In genomic region chr7:32204361-32205018, GRCh38 we compare ENCODE assay signal across 8 cellular contexts.
DNase-seq lines count a peak whose midpoint lies in the region; ATAC-seq and TF ChIP-seq lines count a peak whose summit lies in the region.

No MANE protein-coding gene starts in this region.

- TF ChIP-seq CTCF in GM12872 (IDR thresholded peaks at IDR 0.05; ENCODE audit: insufficient read depth, low read depth, low read length) (peak; percentile 76), left ventricle myocardium inferior (IDR thresholded peaks at IDR 0.05; ENCODE audit: borderline replicate concordance) (peak; percentile 86)

- H3K36me3 ChIP-seq in left ventricle myocardium inferior = no peaks in the 10 kb centered on the region

- no peaks in the 10 kb centered on the region for H3K9me3 ChIP-seq in left ventricle myocardium inferior (replicated peaks)

- intact Hi-C loops in left ventricle myocardium inferior (cut with micrococcal nuclease) (loop anchor here (2.0 kb wide), 1 partner anchor 460 kb away; no protein-coding TSS in a partner anchor), sciatic nerve (cut with DNase I) (loop anchor here (10.0 kb wide), 1 partner anchor 460 kb away; no protein-coding TSS in a partner anchor)

- ATAC-seq in HG02885 (IDR thresholded peaks at IDR 0.05; ENCODE audit: poor library complexity, unreplicated experiment) = peak; percentile 90
- peak; percentile 94 for ATAC-seq in sciatic nerve

- no peak overlapping the region for H3K27ac ChIP-seq in left ventricle myocardium inferior (replicated peaks)

- H3K4me1 ChIP-seq in left ventricle myocardium inferior = peaks cover 9% of the 10 kb centered on the region

- DNase-seq in 8988T (peak; percentile 22), NCI-H2196 (lab: John Stamatoyannopoulos, UW; ENCODE audit: unreplicated experiment) (peak; percentile 78), amniotic epithelial cell (ENCODE audit: low read depth) (peak; percentile 30), left ventricle myocardium inferior (peak; percentile 69), sciatic nerve (ENCODE audit: low spot score) (peak; percentile 74), GM19238 (ENCODE audit: insufficient read length, low spot score) (no peak)

- H3K27me3 ChIP-seq in left ventricle myocardium inferior (ENCODE audit: low read depth) = peaks cover 10% of the 10 kb centered on the region

- peak overlapping the region; percentile 55 for H3K4me3 ChIP-seq in left ventricle myocardium inferior
